In the genomic region with DNA sequence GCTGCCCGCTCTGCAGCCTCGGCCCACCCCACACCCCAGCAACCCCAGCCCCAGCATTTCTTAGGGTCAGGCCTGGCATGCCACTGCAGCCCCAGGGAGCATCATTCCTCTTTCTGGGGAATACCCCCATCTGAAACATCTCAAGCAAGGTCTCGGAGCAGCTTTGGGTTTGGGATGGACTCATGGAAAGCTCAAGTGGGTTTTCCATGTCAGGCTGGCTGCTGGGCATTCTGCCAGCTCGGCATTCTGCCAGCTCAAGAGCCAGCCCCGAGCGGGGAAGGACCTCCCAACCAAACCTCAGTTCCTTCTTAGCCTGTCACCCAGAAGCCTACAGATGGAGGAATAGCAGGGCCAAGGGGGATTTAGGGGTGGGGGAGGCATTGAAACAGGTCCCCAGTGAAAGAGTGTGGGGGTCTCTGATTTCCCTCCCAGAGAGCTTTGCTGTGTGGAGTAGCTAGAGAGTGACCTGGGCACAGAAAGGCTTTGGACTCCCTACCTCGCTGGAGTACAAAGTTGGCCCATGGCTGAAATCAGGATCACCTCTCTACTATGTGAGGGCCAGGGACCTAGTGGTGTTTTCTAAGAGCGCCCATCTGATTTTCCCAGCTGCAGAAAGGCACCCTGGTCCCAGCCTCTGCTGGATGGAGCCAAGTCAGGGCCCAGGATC, we compare ENCODE assay signal across 8 cellular contexts. TPM values are rescaled to one million over a fixed set of nuclear protein-coding genes. Genes with fewer than 3 reads are reported as not detected.
DNase-seq lines count a peak whose midpoint lies in the region; ATAC-seq and TF ChIP-seq lines count a peak whose summit lies in the region.

No MANE protein-coding gene starts in this region.

- peaks cover 18 to 53% (median 44%) of the 10 kb centered on the region in 4 donors for H3K4me1 ChIP-seq in liver (ENCODE audit: control insufficient read depth in 4 of 4, insufficient read depth in 4 of 4, low read length in 3 of 4)
- peaks cover 33 to 52% (median 42%) of the 10 kb centered on the region in 4 donors for H3K4me1 ChIP-seq in upper lobe of left lung
- H3K4me1 ChIP-seq in MM.1S (ENCODE audit: low read length): no peaks in the 10 kb centered on the region

- no peak for TF ChIP-seq POLR2A in upper lobe of left lung (IDR thresholded peaks at IDR 0.05)

- H3K27ac ChIP-seq in caudate nucleus (ENCODE audit: low read depth, low read length) (peak overlapping the region; percentile 90), liver (ENCODE audit: low read depth in 1 of 2, low read length in 2 of 2) (peak overlapping the region; percentile 85 to 86), upper lobe of left lung (peak overlapping the region; percentile 78 to 89 (median 84)), MM.1S (ENCODE audit: low read length) (no peak overlapping the region)

- TF ChIP-seq RAD21 in liver (IDR thresholded peaks at IDR 0.05): no peak

- H2AFZ ChIP-seq in MM.1S (ENCODE audit: low read length): no peak overlapping the region

- no peak for TF ChIP-seq CTCF in liver (IDR thresholded peaks at IDR 0.05; ENCODE audit: low read depth, low read length, missing input control)
- no peak for TF ChIP-seq CTCF in upper lobe of left lung (IDR thresholded peaks at IDR 0.05)
- TF ChIP-seq CTCF in MM.1S (IDR thresholded peaks at IDR 0.05; ENCODE audit: low read length): no peak

- no peaks in the 10 kb centered on the region for H3F3A ChIP-seq in MM.1S (ENCODE audit: insufficient read depth, low read length)

- TF ChIP-seq EP300 in upper lobe of left lung (IDR thresholded peaks at IDR 0.05): no peak

- H3K9ac ChIP-seq in liver (ENCODE audit: low read depth in 1 of 2, low read length in 2 of 2): peak overlapping the region; percentile 70 to 91
- no peak overlapping the region for H3K9ac ChIP-seq in MM.1S (ENCODE audit: low read length)

- peak; percentile 24 to 51 for ATAC-seq in upper lobe of left lung (ENCODE audit: low FRiP score in 2 of 2)
- no peak for ATAC-seq in HG03521 (IDR thresholded peaks at IDR 0.05; ENCODE audit: unreplicated experiment)
- no peak for ATAC-seq in HG03135 (IDR thresholded peaks at IDR 0.05; ENCODE audit: unreplicated experiment)

- H3K9me3 ChIP-seq in liver (ENCODE audit: control insufficient read depth in 4 of 4, low read length in 3 of 4) (no peaks in the 10 kb centered on the region), upper lobe of left lung (no peaks in the 10 kb centered on the region), MM.1S (replicated peaks; ENCODE audit: insufficient read depth, low read length) (no peaks in the 10 kb centered on the region)

- H3K9me2 ChIP-seq in MM.1S (replicated peaks; ENCODE audit: insufficient read depth, low read length): no peaks in the 10 kb centered on the region

- no peaks in the 10 kb centered on the region for H4K20me1 ChIP-seq in MM.1S (ENCODE audit: insufficient read depth, low read length)

- H3K36me3 ChIP-seq in liver (ENCODE audit: control insufficient read depth in 4 of 4, insufficient read depth in 3 of 4, low read depth in 1 of 4, low read length in 3 of 4) (peaks cover 0 to 2% (median under 1%) of the 10 kb centered on the region in 4 donors), upper lobe of left lung (peaks cover 2 to 19% (median 5%) of the 10 kb centered on the region in 4 donors), MM.1S (replicated peaks; ENCODE audit: insufficient read depth, low read length) (no peaks in the 10 kb centered on the region)

- H3K4me2 ChIP-seq in MM.1S (ENCODE audit: low read depth, low read length): no peak overlapping the region

- H3K27me3 ChIP-seq in liver (ENCODE audit: control insufficient read depth in 4 of 4, insufficient read depth in 4 of 4, low read length in 3 of 4) (no peaks in the 10 kb centered on the region), upper lobe of left lung (no peaks in the 10 kb centered on the region), MM.1S (replicated peaks; ENCODE audit: insufficient read depth, low read length) (no peaks in the 10 kb centered on the region)

- H3K4me3 ChIP-seq in liver (ENCODE audit: low read depth in 1 of 3, low read length in 3 of 3) (peak overlapping the region; percentile 67 to 77 (median 76)), upper lobe of left lung (peak overlapping the region; percentile 7 to 66 (median 56)), MM.1S (ENCODE audit: low read length) (no peak overlapping the region)

- WGBS in liver: 12% methylated on average over 8 of the region's 8 CpGs
- WGBS in upper lobe of left lung, 2 donors: 25 to 43% methylated on average over 8 of the region's 8 CpGs

- H3K79me2 ChIP-seq in MM.1S (ENCODE audit: low read length): no peaks in the 10 kb centered on the region

- DNase-seq in AG20443 (ENCODE audit: low spot score) (peak; percentile 67), NCI-H2081 treated with DMSO at 0.1 percent for 48 hours (lab: John Stamatoyannopoulos, UW) (peak; percentile 66), caudate nucleus (lab: John Stamatoyannopoulos, UW) (peak in 37 of 61 donors; percentile 5 to 59 (median 26)), upper lobe of left lung (peak; percentile 64 to 71), MM.1S (no peak)

TF ChIP-seq in liver, 16 proteins besides CTCF, POLR2A, EP300 and RAD21:
- peak; percentile 4 for TF ChIP-seq HNF4G (IDR thresholded peaks at IDR 0.05)
- no peak for TF ChIP-seq EGR1 (IDR thresholded peaks at IDR 0.05; ENCODE audit: low read depth in 2 of 2)

RNA-seq across cellular contexts. Expression of gene SELENBP1, which starts 0.6 kb away (rescaled TPM):
- total RNA-seq in liver (100 to 1,000 TPM; 152 to 387 TPM), upper lobe of left lung (100 to 1,000 TPM; 241 to 804 (median 431) TPM)
- 100 to 1,000 TPM; 141 to 209 TPM for polyA plus RNA-seq in liver

RNA-seq across cellular contexts. Expression of gene RFX5, which starts 24.8 kb away (rescaled TPM):
- total RNA-seq in liver (10 to 100 TPM; 15.6 to 17.5 TPM), upper lobe of left lung (10 to 100 TPM; 31.5 to 55.5 (median 43.2) TPM)
- polyA plus RNA-seq in liver: 1 to 10 TPM; 5.2 to 6.5 TPM

RNA-seq across cellular contexts. Expression of gene PSMB4, which starts 27.5 kb away (rescaled TPM):
- total RNA-seq in liver (100 to 1,000 TPM; 130 to 212 TPM), upper lobe of left lung (100 to 1,000 TPM; 127 to 216 (median 179) TPM)
- 100 to 1,000 TPM; 191 to 228 TPM for polyA plus RNA-seq in liver

RNA-seq across cellular contexts. Expression of gene PI4KB, which starts 44.7 kb away (rescaled TPM):
- total RNA-seq in liver: 10 to 100 TPM; 24.2 to 27.1 TPM
- 10 to 100 TPM; 14.2 to 14.3 TPM for polyA plus RNA-seq in liver
- 100 to 1,000 TPM in 1 of 6 donors, 10 to 100 TPM in 5; 41.3 to 127 (median 64.0) TPM for total RNA-seq in upper lobe of left lung

Comparison
In these comparisons a context has a peak if more than half of its experiments do, and no peak if none do; other contexts are left out.
1. ATAC-seq: peak in upper lobe of left lung (2 of 2); none in HG03521 (single experiment) and HG03135 (single experiment).